In the genomic region with DNA sequence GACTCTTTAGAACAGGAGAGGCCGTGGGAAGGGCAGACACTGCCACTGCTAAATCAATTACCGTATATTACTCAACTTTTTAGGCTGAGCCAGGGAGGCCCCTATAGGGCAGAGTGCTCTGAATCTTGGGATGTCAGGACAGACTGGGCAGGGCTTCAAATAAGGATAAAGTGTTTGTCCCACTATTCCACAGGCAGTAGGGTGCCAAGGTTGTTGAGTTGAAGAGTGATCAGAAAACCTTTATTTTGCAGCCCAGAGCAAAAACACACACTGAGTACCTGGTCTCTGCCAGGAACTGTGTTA, we compare ENCODE assay signal across 1 cellular context.
TF ChIP-seq lines count a peak whose summit lies in the region.

No MANE protein-coding gene starts in this region.

TF ChIP-seq in HepG2, 621 proteins besides CTCF, POLR2A, EP300 and RAD21 (continued from another document):
- TF ChIP-seq ZNF513 (CRISPR knock-in tag; conservative IDR thresholded peaks at IDR 0.05) (no peak), ZNF713 (CRISPR knock-in tag; IDR thresholded peaks at IDR 0.05) (no peak), POLR2AphosphoS5 (IDR thresholded peaks at IDR 0.05; ENCODE audit: low read depth, low read length) (no peak), ZNF781 (CRISPR knock-in tag; IDR thresholded peaks at IDR 0.05; ENCODE audit: borderline replicate concordance, not compliant biosample characterization) (no peak), ZNF788 (CRISPR knock-in tag; IDR thresholded peaks at IDR 0.05; ENCODE audit: borderline replicate concordance) (no peak), MAZ (IDR thresholded peaks at IDR 0.05; ENCODE audit: borderline replicate concordance, low read depth, low read length) (no peak), MAZ (CRISPR knock-in tag; IDR thresholded peaks at IDR 0.05; ENCODE audit: low read depth) (0 out of 2 replicates have a peak, but pooled peaks have one; percentile 15), PAWR (CRISPR knock-in tag; IDR thresholded peaks at IDR 0.05; ENCODE audit: borderline replicate concordance) (no peak), SKI (IDR thresholded peaks at IDR 0.05; ENCODE audit: partially characterized antibody) (no peak), MED13 (CRISPR knock-in tag; IDR thresholded peaks at IDR 0.05) (no peak), ZSCAN31 (CRISPR knock-in tag; IDR thresholded peaks at IDR 0.05; ENCODE audit: low read depth) (no peak), HNRNPL (IDR thresholded peaks at IDR 0.05; ENCODE audit: low read depth, low read length) (no peak), ZKSCAN8 (CRISPR knock-in tag; IDR thresholded peaks at IDR 0.05; ENCODE audit: borderline replicate concordance) (no peak)
